ENCODE assay signal across 1 cellular context in the genomic region with DNA sequence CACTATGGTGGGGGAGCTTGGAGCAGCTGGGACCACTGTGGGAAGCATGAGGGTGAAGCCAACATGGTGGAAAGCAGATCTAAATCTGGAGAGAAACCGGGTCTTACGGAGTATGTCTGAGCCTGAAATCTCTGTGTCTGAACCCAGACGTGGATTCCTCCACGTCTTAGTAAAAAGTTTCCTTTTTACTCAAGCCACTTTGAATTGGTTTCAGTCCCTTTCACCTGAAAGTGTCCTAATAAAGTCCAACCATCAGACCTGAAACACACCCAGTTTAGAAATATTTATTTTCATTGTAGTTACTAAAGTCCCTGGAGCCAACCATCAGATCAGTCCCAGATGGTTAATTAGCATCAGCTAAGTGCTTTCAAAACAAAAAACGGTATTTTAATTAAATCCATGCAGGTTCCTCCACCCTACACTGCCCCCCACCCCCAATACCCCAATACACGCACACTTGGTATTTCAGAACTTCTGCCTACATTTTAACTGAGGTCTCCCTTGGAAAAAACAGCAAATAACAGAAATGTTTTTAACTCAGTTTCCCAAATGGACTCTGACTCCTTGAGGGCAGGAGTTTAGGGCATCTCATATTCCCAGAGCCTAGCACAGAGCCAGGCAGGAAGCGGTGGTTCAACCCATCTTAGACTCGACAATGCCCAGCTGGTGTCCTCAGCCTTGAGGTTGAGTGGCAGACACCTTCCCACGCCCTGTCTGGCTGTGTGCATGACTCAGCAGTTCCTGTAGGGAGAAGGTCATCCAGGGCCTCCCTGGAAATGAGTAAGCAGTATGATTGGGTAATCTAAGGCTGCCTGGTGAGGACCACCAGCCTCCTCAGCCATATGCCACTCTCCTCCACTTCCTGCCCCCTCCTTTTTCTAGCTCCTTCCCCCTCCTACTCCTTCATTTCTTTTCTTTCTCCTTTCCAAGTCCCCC.
TF ChIP-seq lines count a peak whose summit lies in the region.

No MANE protein-coding gene starts in this region.

TF ChIP-seq in GM12878, 131 proteins besides CTCF, POLR2A, EP300 and RAD21 (continued from another document):
- TF ChIP-seq, protein P1, sequence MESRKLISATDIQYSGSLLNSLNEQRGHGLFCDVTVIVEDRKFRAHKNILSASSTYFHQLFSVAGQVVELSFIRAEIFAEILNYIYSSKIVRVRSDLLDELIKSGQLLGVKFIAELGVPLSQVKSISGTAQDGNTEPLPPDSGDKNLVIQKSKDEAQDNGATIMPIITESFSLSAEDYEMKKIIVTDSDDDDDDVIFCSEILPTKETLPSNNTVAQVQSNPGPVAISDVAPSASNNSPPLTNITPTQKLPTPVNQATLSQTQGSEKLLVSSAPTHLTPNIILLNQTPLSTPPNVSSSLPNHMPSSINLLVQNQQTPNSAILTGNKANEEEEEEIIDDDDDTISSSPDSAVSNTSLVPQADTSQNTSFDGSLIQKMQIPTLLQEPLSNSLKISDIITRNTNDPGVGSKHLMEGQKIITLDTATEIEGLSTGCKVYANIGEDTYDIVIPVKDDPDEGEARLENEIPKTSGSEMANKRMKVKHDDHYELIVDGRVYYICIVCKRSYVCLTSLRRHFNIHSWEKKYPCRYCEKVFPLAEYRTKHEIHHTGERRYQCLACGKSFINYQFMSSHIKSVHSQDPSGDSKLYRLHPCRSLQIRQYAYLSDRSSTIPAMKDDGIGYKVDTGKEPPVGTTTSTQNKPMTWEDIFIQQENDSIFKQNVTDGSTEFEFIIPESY (IDR thresholded peaks at IDR 0.05) = no peak
- TF ChIP-seq CEBPB (IDR thresholded peaks at IDR 0.05; ENCODE audit: borderline replicate concordance in 1 of 2, low read depth in 2 of 2, low read length in 2 of 2) = no peak
